Comparison of ENCODE assay signal across 36 cellular contexts in the genomic region with DNA sequence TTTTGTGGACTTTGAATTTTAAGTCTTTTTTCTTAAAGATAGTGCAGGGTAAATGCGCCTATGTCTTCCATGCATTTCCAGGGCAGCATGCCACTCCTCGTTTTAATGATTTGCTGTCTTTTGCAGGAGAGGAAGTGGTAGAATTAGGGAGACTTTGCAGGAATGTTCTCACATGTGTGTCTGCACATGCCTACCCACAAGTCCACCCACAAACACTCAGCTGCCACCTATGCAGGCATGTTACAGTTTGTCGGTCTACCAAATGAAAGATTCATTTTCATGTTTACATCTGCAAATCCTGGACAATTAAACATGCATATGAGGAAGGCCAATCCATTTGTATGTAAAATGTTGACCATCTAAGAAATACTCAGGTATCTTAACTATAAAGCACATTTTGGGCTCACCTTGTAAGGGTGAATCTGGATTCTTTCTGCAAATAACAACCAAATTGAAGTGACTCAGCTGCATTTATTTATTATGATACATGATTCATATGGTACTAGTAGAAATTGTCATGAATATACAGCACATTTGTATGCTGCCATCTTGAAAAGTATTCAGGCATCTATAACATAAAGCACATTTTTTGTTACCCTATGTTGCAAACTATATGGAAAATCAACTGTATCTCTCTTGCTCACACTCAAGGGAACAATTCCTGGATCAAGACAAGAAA. TPM values are rescaled to one million over a fixed set of nuclear protein-coding genes. Genes with fewer than 3 reads are reported as not detected.
"Had no signal": no experiment of that assay in that cellular context is flagged by ENCODE, and none has a peak within 500 bp of the region (broad histone marks: within the 10 kb centered on the region; RNA-seq: fewer than 3 reads in every experiment).

No MANE protein-coding gene starts in this region.

- H3K4me1 ChIP-seq: adrenal gland had no signal

- H3K27me3 ChIP-seq: adrenal gland, body of pancreas, brain microvascular endothelial cell had no signal

- H3K27ac ChIP-seq: adrenal gland, body of pancreas, brain microvascular endothelial cell, VCaP had no signal

- DNase-seq: activated B cell treated with CpG ODN at 0.5 μM for 24 hours; activated CD4-positive, alpha-beta memory T cell treated with anti-CD3 and anti-CD28 coated beads for 36 hours; activated CD4-positive, alpha-beta T cell treated with anti-CD3 and anti-CD28 coated beads for 4 hours; activated CD4-positive, alpha-beta T cell treated with anti-CD3 and anti-CD28 coated beads, Interleukin-2, amount 10 ng/mL, durations not matched to agents 24 days and 14 days; activated CD4-positive, alpha-beta T cell treated with anti-CD3 and anti-CD28 coated beads, Interleukin-2, amount 50 U/mL, for 1 hour; activated CD4-positive, alpha-beta T cell treated with anti-CD3 and anti-CD28 coated beads, Interleukin-2, amount 50 U/mL, for 4 hours; activated CD4-positive, CD25-positive, alpha-beta regulatory T cell treated with anti-CD3 and anti-CD28 coated beads, Interleukin-2, amount 50 U/mL, for 72 hours; activated CD8-positive, alpha-beta memory T cell treated with anti-CD3 and anti-CD28 coated beads, Interleukin-2, amount 50 U/mL, for 4 hours; activated CD8-positive, alpha-beta T cell treated with anti-CD3 and anti-CD28 coated beads for 36 hours; activated effector memory CD4-positive, alpha-beta T cell treated with anti-CD3 and anti-CD28 coated beads, Interleukin-2, amount 50 U/mL, for 16 hours; activated gamma-delta T cell treated with Interleukin-2 at 50 U/mL for 16 hours; activated naive CD4-positive, alpha-beta T cell; activated naive CD4-positive, alpha-beta T cell treated with anti-CD3 and anti-CD28 coated beads for 36 hours; activated naive CD4-positive, alpha-beta T cell treated with anti-CD3 and anti-CD28 coated beads, Interleukin-2, amount 50 U/mL, for 16 hours; activated naive CD8-positive, alpha-beta T cell treated with anti-CD3 and anti-CD28 coated beads for 36 hours; activated T-cell treated with anti-CD3 and anti-CD28 coated beads for 4 hours; activated T-cell treated with anti-CD3 and anti-CD28 coated beads, Interleukin-2, amount 50 U/mL, for 1 hour; activated T-cell treated with anti-CD3 and anti-CD28 coated beads, Interleukin-2, amount 50 U/mL, for 4 hours; activated T-cell treated with anti-CD3 and anti-CD28 coated beads, Interleukin-2, amount 50 U/mL, for 72 hours; adrenal gland; amniotic stem cell; aorta; body of pancreas; brain microvascular endothelial cell; central memory CD4-positive, alpha-beta T cell; T-helper 1 cell; T-helper 2 cell; T-helper 9 cell had no signal

- ATAC-seq: activated CD8-positive, alpha-beta T cell treated with anti-CD3 and anti-CD28 coated beads for 36 hours; activated naive CD4-positive, alpha-beta T cell treated with anti-CD3 and anti-CD28 coated beads, Interleukin-2, amount 50 U/mL, for 72 hours; activated T-cell treated with anti-CD3 and anti-CD28 coated beads, Interleukin-2, amount 50 U/mL, for 4 hours; activated T-cell treated with anti-CD3 and anti-CD28 coated beads, Interleukin-2, amount 50 U/mL, for 72 hours; activated T-helper 17 cell treated with anti-CD3 and anti-CD28 coated beads, Interleukin-2, amount 50 U/mL, for 72 hours; body of pancreas had no signal

- H3K4me3 ChIP-seq: adrenal gland, body of pancreas had no signal

RNA-seq across cellular contexts. Expression of a gene that starts 4.7 kb away (rescaled TPM):
- total RNA-seq: activated B cell treated with CpG ODN at 0.5 μM for 24 hours; activated CD4-positive, alpha-beta memory T cell treated with anti-CD3 and anti-CD28 coated beads for 36 hours; activated CD4-positive, alpha-beta T cell treated with anti-CD3 and anti-CD28 coated beads, Interleukin-2, amount 10 ng/mL, durations not matched to agents 24 days and 14 days; activated CD8-positive, alpha-beta memory T cell treated with anti-CD3 and anti-CD28 coated beads for 36 hours; activated CD8-positive, alpha-beta T cell treated with anti-CD3 and anti-CD28 coated beads for 36 hours; activated naive CD4-positive, alpha-beta T cell treated with anti-CD3 and anti-CD28 coated beads for 36 hours; activated naive CD4-positive, alpha-beta T cell treated with anti-CD3 and anti-CD28 coated beads, Interleukin-2, amount 50 U/mL, for 72 hours; activated naive CD8-positive, alpha-beta T cell treated with anti-CD3 and anti-CD28 coated beads for 36 hours; activated T-cell treated with anti-CD3 and anti-CD28 coated beads, Interleukin-2, amount 50 U/mL, for 4 hours; activated T-cell treated with anti-CD3 and anti-CD28 coated beads, Interleukin-2, amount 50 U/mL, for 72 hours; activated T-helper 1 cell treated with anti-CD3 and anti-CD28 coated beads, Interleukin-12 subunit alpha, Interleukin-12 subunit beta, Interleukin-2, Interleukin-4 antibody, amounts not matched to agents 30 ng/mL and 10 ng/mL and 1 ng/mL, durations not matched to agents 14 hours and 24 hours and 36 hours; activated T-helper 17 cell treated with anti-CD3 and anti-CD28 coated beads, Interleukin-2, amount 50 U/mL, for 72 hours; adrenal gland; aorta; astrocyte; body of pancreas; cardiac septum; cerebellum had no signal
- polyA plus RNA-seq: adrenal gland, aorta had no signal
